ENCODE assay signal across 9 cellular contexts in the genomic region with DNA sequence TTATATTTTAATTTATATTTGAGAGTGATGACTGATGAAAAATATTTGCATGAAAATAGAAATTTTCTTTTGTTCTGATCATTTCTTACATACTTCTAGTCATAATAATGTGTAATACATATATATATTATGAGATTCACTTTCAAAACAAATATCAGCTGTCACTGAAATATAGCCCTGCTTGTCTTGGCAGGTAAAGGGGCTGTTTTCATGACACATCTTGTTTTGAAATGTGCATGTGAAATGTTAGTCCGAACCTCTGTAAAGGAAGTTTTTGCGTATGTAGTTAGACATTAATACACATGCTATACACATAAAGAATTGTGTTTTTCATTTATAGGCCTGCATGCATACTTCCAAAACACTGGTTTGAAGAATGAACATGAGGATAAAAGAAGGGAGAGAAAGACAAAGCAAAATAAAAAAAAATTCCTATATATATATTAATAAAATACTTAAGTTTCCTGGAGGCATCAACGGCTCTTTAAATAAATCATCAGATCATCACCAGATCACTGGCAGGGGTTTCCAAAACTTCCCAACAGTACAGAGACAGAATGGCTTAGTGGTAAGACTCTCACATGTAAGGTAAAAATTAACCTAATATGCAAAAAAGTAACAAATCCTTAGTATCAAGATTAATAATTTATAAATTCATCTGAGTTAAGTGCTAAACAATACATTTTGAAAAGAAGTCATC.
DNase-seq lines count a peak whose midpoint lies in the region; ATAC-seq and TF ChIP-seq lines count a peak whose summit lies in the region.
"Had no signal": no experiment of that assay in that cellular context is flagged by ENCODE, and none has a peak within 500 bp of the region (broad histone marks: within the 10 kb centered on the region; RNA-seq: fewer than 3 reads in every experiment).

No MANE protein-coding gene starts in this region.

- peak in 1 of 2 donors; percentile 5 for ATAC-seq in activated T-cell treated with anti-CD3 and anti-CD28 coated beads, Interleukin-2, amount 50 U/mL, for 72 hours (replicated peaks in 1 of 2)
- ATAC-seq in HG02759 (IDR thresholded peaks at IDR 0.05; ENCODE audit: unreplicated experiment): peak; percentile 44
- ATAC-seq in stimulated activated naive B cell treated with anti-CD40 and anti-IgM and Interleukin-4, amounts not matched to agents 10 μg/mL and 1 μg/mL and 100 μg/mL, for 72 hours (replicated peaks): no peak
- ATAC-seq: left ventricle myocardium superior had no signal

- peaks cover 69% of the 10 kb centered on the region for H3K4me1 Mint-ChIP-seq in activated T-cell treated with anti-CD3 and anti-CD28 coated beads, Interleukin-2, amount 50 U/mL, for 72 hours (ENCODE audit: low read depth)
- H3K4me1 Mint-ChIP-seq in IgD-negative memory B cell: peaks cover 25 to 37% (median 37%) of the 10 kb centered on the region in 3 donors
- peaks cover 30 to 54% of the 10 kb centered on the region in 2 donors for H3K4me1 Mint-ChIP-seq in stimulated activated naive B cell treated with anti-CD40 and anti-IgM and Interleukin-4, amounts not matched to agents 10 μg/mL and 1 μg/mL and 100 μg/mL, for 72 hours

- H3K9me3 Mint-ChIP-seq in activated T-cell treated with anti-CD3 and anti-CD28 coated beads, Interleukin-2, amount 50 U/mL, for 72 hours: no peaks in the 10 kb centered on the region
- H3K9me3 Mint-ChIP-seq in IgD-negative memory B cell: no peaks in the 10 kb centered on the region
- peaks cover 0 to 5% of the 10 kb centered on the region in 2 donors for H3K9me3 Mint-ChIP-seq in stimulated activated naive B cell treated with anti-CD40 and anti-IgM and Interleukin-4, amounts not matched to agents 10 μg/mL and 1 μg/mL and 100 μg/mL, for 72 hours

- peak overlapping the region in 1 of 2 donors; percentile 92 for H3K4me3 Mint-ChIP-seq in activated T-cell treated with anti-CD3 and anti-CD28 coated beads, Interleukin-2, amount 50 U/mL, for 72 hours
- peak overlapping the region in 2 of 4 donors; percentile 74 to 90 for H3K4me3 Mint-ChIP-seq in IgD-negative memory B cell
- peak overlapping the region in 1 of 2 donors; percentile 78 for H3K4me3 Mint-ChIP-seq in stimulated activated naive B cell treated with anti-CD40 and anti-IgM and Interleukin-4, amounts not matched to agents 10 μg/mL and 1 μg/mL and 100 μg/mL, for 72 hours

- no peak for DNase-seq in activated T-cell treated with anti-CD3 and anti-CD28 coated beads, Interleukin-2, amount 50 U/mL, for 72 hours
- no peak for DNase-seq in activated T-cell treated with anti-CD3 and anti-CD28 coated beads, Interleukin-2, amount 50 U/mL, for 48 hours
- DNase-seq in stimulated activated naive B cell treated with anti-CD40 and anti-IgM and Interleukin-4, amounts not matched to agents 10 μg/mL and 1 μg/mL and 100 μg/mL, for 72 hours: no peak
- DNase-seq in SKM-1 treated with dmso at 0.1 percent for 144 hours (lab: John Stamatoyannopoulos, UW; ENCODE audit: unreplicated experiment) (no peak), foreskin fibroblast (no peak), mesenteric fat pad (ENCODE audit: low spot score) (no peak)
- DNase-seq: left ventricle myocardium superior had no signal

- H3K4me3 ChIP-seq in foreskin fibroblast (ENCODE audit: low read depth in 1 of 2, low read length in 2 of 2): no peak overlapping the region

- H3K27ac Mint-ChIP-seq in activated T-cell treated with anti-CD3 and anti-CD28 coated beads, Interleukin-2, amount 50 U/mL, for 72 hours: peak overlapping the region; percentile 97
- peak overlapping the region; percentile 8 to 97 (median 35) for H3K27ac Mint-ChIP-seq in IgD-negative memory B cell
- peak overlapping the region; percentile 87 for H3K27ac Mint-ChIP-seq in stimulated activated naive B cell treated with anti-CD40 and anti-IgM and Interleukin-4, amounts not matched to agents 10 μg/mL and 1 μg/mL and 100 μg/mL, for 72 hours

- no peak for TF ChIP-seq CTCF in foreskin fibroblast (IDR thresholded peaks at IDR 0.05; ENCODE audit: low read depth, low read length)

- peaks cover 3 to 16% of the 10 kb centered on the region in 2 donors for H3K36me3 Mint-ChIP-seq in activated T-cell treated with anti-CD3 and anti-CD28 coated beads, Interleukin-2, amount 50 U/mL, for 72 hours (ENCODE audit: insufficient read depth in 2 of 2)
- H3K36me3 Mint-ChIP-seq in IgD-negative memory B cell: peaks cover 8% of the 10 kb centered on the region
- H3K36me3 Mint-ChIP-seq in stimulated activated naive B cell treated with anti-CD40 and anti-IgM and Interleukin-4, amounts not matched to agents 10 μg/mL and 1 μg/mL and 100 μg/mL, for 72 hours: peaks cover 28 to 44% of the 10 kb centered on the region in 2 donors

- H3K27me3 Mint-ChIP-seq in activated T-cell treated with anti-CD3 and anti-CD28 coated beads, Interleukin-2, amount 50 U/mL, for 72 hours (ENCODE audit: low read depth): no peaks in the 10 kb centered on the region
- no peaks in the 10 kb centered on the region for H3K27me3 Mint-ChIP-seq in IgD-negative memory B cell
- no peaks in the 10 kb centered on the region for H3K27me3 Mint-ChIP-seq in stimulated activated naive B cell treated with anti-CD40 and anti-IgM and Interleukin-4, amounts not matched to agents 10 μg/mL and 1 μg/mL and 100 μg/mL, for 72 hours

Comparison
In these comparisons a context has a peak if more than half of its experiments do, and no peak if none do; other contexts are left out.
1. H3K27ac Mint-ChIP-seq: peak in every context shown above with its lines; median percentile 97 in activated T-cell treated with anti-CD3 and anti-CD28 coated beads, Interleukin-2, amount 50 U/mL, for 72 hours; 87 in stimulated activated naive B cell treated with anti-CD40 and anti-IgM and Interleukin-4, amounts not matched to agents 10 μg/mL and 1 μg/mL and 100 μg/mL, for 72 hours; 35 in IgD-negative memory B cell.